1 cellular context compared by ENCODE assay signal in the genomic region with DNA sequence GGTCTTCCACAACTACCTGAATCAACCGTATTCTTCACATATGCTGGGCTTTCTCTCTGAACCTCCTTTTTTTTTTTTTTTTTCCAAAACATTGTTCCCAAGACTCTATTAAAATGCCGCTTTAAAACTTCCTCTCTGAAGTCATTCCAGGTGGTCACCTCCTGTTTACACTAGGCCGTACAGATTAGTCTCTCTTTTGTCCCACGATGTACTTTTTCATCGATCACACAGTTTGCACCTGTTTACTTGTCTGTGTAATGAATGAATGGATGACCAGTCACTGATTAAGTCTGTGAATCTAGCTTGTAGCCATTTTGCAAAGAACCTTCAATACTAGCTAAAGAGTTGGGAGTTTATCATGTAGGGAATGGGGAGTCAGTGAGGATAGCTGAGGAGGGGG.
TF ChIP-seq lines count a peak whose summit lies in the region.

No MANE protein-coding gene starts in this region.

TF ChIP-seq in HepG2, 621 proteins besides CTCF, POLR2A, EP300 and RAD21 (continued from another document and continues in another):
- TF ChIP-seq, protein P1, sequence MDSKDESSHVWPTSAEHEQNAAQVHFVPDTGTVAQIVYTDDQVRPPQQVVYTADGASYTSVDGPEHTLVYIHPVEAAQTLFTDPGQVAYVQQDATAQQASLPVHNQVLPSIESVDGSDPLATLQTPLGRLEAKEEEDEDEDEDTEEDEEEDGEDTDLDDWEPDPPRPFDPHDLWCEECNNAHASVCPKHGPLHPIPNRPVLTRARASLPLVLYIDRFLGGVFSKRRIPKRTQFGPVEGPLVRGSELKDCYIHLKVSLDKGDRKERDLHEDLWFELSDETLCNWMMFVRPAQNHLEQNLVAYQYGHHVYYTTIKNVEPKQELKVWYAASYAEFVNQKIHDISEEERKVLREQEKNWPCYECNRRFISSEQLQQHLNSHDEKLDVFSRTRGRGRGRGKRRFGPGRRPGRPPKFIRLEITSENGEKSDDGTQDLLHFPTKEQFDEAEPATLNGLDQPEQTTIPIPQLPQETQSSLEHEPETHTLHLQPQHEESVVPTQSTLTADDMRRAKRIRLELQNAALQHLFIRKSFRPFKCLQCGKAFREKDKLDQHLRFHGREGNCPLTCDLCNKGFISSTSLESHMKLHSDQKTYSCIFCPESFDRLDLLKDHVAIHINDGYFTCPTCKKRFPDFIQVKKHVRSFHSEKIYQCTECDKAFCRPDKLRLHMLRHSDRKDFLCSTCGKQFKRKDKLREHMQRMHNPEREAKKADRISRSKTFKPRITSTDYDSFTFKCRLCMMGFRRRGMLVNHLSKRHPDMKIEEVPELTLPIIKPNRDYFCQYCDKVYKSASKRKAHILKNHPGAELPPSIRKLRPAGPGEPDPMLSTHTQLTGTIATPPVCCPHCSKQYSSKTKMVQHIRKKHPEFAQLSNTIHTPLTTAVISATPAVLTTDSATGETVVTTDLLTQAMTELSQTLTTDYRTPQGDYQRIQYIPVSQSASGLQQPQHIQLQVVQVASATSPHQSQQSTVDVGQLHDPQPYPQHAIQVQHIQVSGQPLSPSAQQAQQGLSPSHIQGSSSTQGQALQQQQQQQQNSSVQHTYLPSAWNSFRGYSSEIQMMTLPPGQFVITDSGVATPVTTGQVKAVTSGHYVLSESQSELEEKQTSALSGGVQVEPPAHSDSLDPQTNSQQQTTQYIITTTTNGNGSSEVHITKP (CRISPR knock-in tag; IDR thresholded peaks at IDR 0.05; ENCODE audit: low read depth), result no peak
- TF ChIP-seq TRIM22 (IDR thresholded peaks at IDR 0.05) (no peak), ZNF296 (CRISPR knock-in tag; conservative IDR thresholded peaks at IDR 0.05) (no peak), ZBTB49 (CRISPR knock-in tag; IDR thresholded peaks at IDR 0.05; ENCODE audit: borderline replicate concordance) (no peak), TCF7 (IDR thresholded peaks at IDR 0.05; ENCODE audit: low read depth) (peak; percentile 89), ZNF672 (CRISPR knock-in tag; IDR thresholded peaks at IDR 0.05) (no peak), ZNF138 (CRISPR knock-in tag; IDR thresholded peaks at IDR 0.05; ENCODE audit: low read depth) (no peak), ZNF468 (CRISPR knock-in tag; IDR thresholded peaks at IDR 0.05) (no peak), TP53 (CRISPR knock-in tag; conservative IDR thresholded peaks at IDR 0.05) (no peak), LRRFIP1 (CRISPR knock-in tag; conservative IDR thresholded peaks at IDR 0.05) (no peak), PREB (CRISPR knock-in tag; IDR thresholded peaks at IDR 0.05) (no peak), NFYC (CRISPR knock-in tag; IDR thresholded peaks at IDR 0.05) (no peak), JARID2 (CRISPR knock-in tag; IDR thresholded peaks at IDR 0.05; ENCODE audit: insufficient replicate concordance) (no peak), TBP (CRISPR knock-in tag; IDR thresholded peaks at IDR 0.05) (no peak), ZNF431 (CRISPR knock-in tag; IDR thresholded peaks at IDR 0.05; ENCODE audit: borderline replicate concordance, low read depth) (no peak), HOXD1 (CRISPR knock-in tag; IDR thresholded peaks at IDR 0.05) (0 out of 2 replicates have a peak, but pooled peaks have one; percentile 20), ZNF557 (CRISPR knock-in tag; IDR thresholded peaks at IDR 0.05) (no peak), PLRG1 (conservative IDR thresholded peaks at IDR 0.05) (no peak), ZBTB8A (CRISPR knock-in tag; IDR thresholded peaks at IDR 0.05; ENCODE audit: borderline replicate concordance, low read depth) (no peak), HMG20B (CRISPR knock-in tag; conservative IDR thresholded peaks at IDR 0.05) (0 out of 2 replicates have a peak, but pooled peaks have one; percentile 25), SMYD3 (CRISPR knock-in tag; IDR thresholded peaks at IDR 0.05) (no peak), TBX2 (CRISPR knock-in tag; IDR thresholded peaks at IDR 0.05; ENCODE audit: borderline replicate concordance) (0 out of 2 replicates have a peak, but pooled peaks have one; percentile 31), ZBTB38 (CRISPR knock-in tag; IDR thresholded peaks at IDR 0.05) (no peak), SKI (IDR thresholded peaks at IDR 0.05; ENCODE audit: partially characterized antibody) (peak; percentile 42), ZSCAN25 (CRISPR knock-in tag; IDR thresholded peaks at IDR 0.05) (no peak), ZFP82 (CRISPR knock-in tag; IDR thresholded peaks at IDR 0.05; ENCODE audit: borderline replicate concordance) (no peak)
- TF ChIP-seq, protein P2, sequence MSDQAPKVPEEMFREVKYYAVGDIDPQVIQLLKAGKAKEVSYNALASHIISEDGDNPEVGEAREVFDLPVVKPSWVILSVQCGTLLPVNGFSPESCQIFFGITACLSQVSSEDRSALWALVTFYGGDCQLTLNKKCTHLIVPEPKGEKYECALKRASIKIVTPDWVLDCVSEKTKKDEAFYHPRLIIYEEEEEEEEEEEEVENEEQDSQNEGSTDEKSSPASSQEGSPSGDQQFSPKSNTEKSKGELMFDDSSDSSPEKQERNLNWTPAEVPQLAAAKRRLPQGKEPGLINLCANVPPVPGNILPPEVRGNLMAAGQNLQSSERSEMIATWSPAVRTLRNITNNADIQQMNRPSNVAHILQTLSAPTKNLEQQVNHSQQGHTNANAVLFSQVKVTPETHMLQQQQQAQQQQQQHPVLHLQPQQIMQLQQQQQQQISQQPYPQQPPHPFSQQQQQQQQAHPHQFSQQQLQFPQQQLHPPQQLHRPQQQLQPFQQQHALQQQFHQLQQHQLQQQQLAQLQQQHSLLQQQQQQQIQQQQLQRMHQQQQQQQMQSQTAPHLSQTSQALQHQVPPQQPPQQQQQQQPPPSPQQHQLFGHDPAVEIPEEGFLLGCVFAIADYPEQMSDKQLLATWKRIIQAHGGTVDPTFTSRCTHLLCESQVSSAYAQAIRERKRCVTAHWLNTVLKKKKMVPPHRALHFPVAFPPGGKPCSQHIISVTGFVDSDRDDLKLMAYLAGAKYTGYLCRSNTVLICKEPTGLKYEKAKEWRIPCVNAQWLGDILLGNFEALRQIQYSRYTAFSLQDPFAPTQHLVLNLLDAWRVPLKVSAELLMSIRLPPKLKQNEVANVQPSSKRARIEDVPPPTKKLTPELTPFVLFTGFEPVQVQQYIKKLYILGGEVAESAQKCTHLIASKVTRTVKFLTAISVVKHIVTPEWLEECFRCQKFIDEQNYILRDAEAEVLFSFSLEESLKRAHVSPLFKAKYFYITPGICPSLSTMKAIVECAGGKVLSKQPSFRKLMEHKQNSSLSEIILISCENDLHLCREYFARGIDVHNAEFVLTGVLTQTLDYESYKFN (CRISPR knock-in tag; conservative IDR thresholded peaks at IDR 0.05), result 0 out of 2 replicates have a peak, but pooled peaks have one; percentile 23
- TF ChIP-seq, protein P3, sequence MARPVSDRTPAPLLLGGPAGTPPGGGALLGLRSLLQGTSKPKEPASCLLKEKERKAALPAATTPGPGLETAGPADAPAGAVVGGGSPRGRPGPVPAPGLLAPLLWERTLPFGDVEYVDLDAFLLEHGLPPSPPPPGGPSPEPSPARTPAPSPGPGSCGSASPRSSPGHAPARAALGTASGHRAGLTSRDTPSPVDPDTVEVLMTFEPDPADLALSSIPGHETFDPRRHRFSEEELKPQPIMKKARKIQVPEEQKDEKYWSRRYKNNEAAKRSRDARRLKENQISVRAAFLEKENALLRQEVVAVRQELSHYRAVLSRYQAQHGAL (CRISPR knock-in tag; IDR thresholded peaks at IDR 0.05; ENCODE audit: not compliant biosample characterization), result no peak
